Comparison of ENCODE assay signal across 24 cellular contexts in genomic region chr12:62285284-62285683, GRCh38. TPM values are rescaled to one million over a fixed set of nuclear protein-coding genes. Genes with fewer than 3 reads are reported as not detected.
DNase-seq lines count a peak whose midpoint lies in the region; ATAC-seq, FAIRE-seq and TF ChIP-seq lines count a peak whose summit lies in the region.
"Had no signal": no experiment of that assay in that cellular context is flagged by ENCODE, and none has a peak within 500 bp of the region (broad histone marks: within the 10 kb centered on the region; RNA-seq: fewer than 3 reads in every experiment).

No MANE protein-coding gene starts in this region.

- peaks cover 7 to 15% of the 10 kb centered on the region in 2 experiments; a peak in 4 of 5 replicates for H3K4me1 ChIP-seq in K562 (replicated peaks in 1 of 2; ENCODE audit: control insufficient read depth in 2 of 2, insufficient read depth in 2 of 2, low read length in 2 of 2)

- no peak overlapping the region for H3K27ac ChIP-seq in CD4-positive, alpha-beta T cell (ENCODE audit: low read depth, low read length)
- H3K27ac ChIP-seq in K562 (ENCODE audit: extremely low read depth, low read depth, low read length), result no peak overlapping the region
- H3K27ac ChIP-seq: BLaER1, KMS-11 had no signal

- H3K9me1 ChIP-seq in K562 (ENCODE audit: control insufficient read depth, insufficient read depth, low read length), result no peaks in the 10 kb centered on the region

- no peaks in the 10 kb centered on the region for H3K27me3 ChIP-seq in CD4-positive, alpha-beta T cell (ENCODE audit: control insufficient read depth, insufficient read depth, low read length)
- H3K27me3 ChIP-seq in K562 (ENCODE audit: control insufficient read depth in 2 of 2, insufficient read depth in 2 of 2, low read length in 2 of 2), result no peaks in the 10 kb centered on the region
- H3K27me3 ChIP-seq: BLaER1 had no signal

- no peak overlapping the region for H3K9ac ChIP-seq in K562 (ENCODE audit: insufficient read depth in 1 of 2, low read depth in 2 of 2, low read length in 2 of 2)
- H3K9ac ChIP-seq: BLaER1, KMS-11 had no signal

- in situ Hi-C loops in K562 (cut with MboI), result no loop called here

- no peaks in the 10 kb centered on the region for H3K27me3 Mint-ChIP-seq in activated T-cell treated with anti-CD3 and anti-CD28 coated beads, Interleukin-2, amount 50 U/mL, for 24 hours
- no peaks in the 10 kb centered on the region for H3K27me3 Mint-ChIP-seq in activated T-cell treated with anti-CD3 and anti-CD28 coated beads, Interleukin-2, amount 50 U/mL, for 4 hours (ENCODE audit: low read depth)
- H3K27me3 Mint-ChIP-seq in CD4-positive, alpha-beta T cell, result no peaks in the 10 kb centered on the region
- no peaks in the 10 kb centered on the region for H3K27me3 Mint-ChIP-seq in T-helper 17 cell
- H3K27me3 Mint-ChIP-seq in progenitor cell of endocrine pancreas, result no peaks in the 10 kb centered on the region
- H3K27me3 Mint-ChIP-seq: CD4-positive, alpha-beta memory T cell had no signal

- POLR2A ChIA-PET in CD4-positive, alpha-beta T cell (lab: Charles Lee), result interaction anchor here (1.0 kb wide), 1 partner anchor 75 kb away, joined by 3 read pairs; no protein-coding TSS in a partner anchor
- POLR2A ChIA-PET in K562 (lab: Yijun Ruan, JAX), result interaction anchor here (1.2 kb wide), 1 partner anchor 19 kb away, joined by 3 read pairs; no protein-coding TSS in a partner anchor

- 100% methylated on average over 1 of the region's 1 CpG for WGBS in K562 (ENCODE audit: insufficient coverage, low coverage, missing lambda C conversion rate)

- peaks cover 32% of the 10 kb centered on the region for H4K20me1 ChIP-seq in K562 (replicated peaks; ENCODE audit: control insufficient read depth, insufficient read depth, low read length)

- no peak for FAIRE-seq in K562 (lab: Jason Lieb, UNC)
- FAIRE-seq: A204.1 had no signal

- H3K9me3 ChIP-seq in CD4-positive, alpha-beta T cell (ENCODE audit: control insufficient read depth, low read length), result peaks cover 7% of the 10 kb centered on the region
- H3K9me3 ChIP-seq in T-helper 17 cell (ENCODE audit: control insufficient read depth, low read length, poor library complexity, severe bottlenecking), result no peaks in the 10 kb centered on the region
- no peaks in the 10 kb centered on the region for H3K9me3 ChIP-seq in K562 (replicated peaks; ENCODE audit: control insufficient read depth, insufficient read depth, low read depth, low read length)

- TF ChIP-seq POLR2A in K562 (conservative IDR thresholded peaks at IDR 0.05), result no peak

- CTCF ChIA-PET in CD4-positive, alpha-beta T cell (lab: Charles Lee), result no interaction called here
- CTCF ChIA-PET in K562 (lab: Yijun Ruan, JAX; ENCODE audit: low intra/inter-chr PET ratio), result no interaction called here

- no TSS peak for BruUV-seq in K562 (replicated peaks; lab: Mats Ljungman, UMichigan)

- no peak for DNase-seq in activated T-cell treated with anti-CD3 and anti-CD28 coated beads, Interleukin-2, amount 50 U/mL, for 24 hours
- DNase-seq in activated T-cell treated with anti-CD3 and anti-CD28 coated beads, Interleukin-2, amount 50 U/mL, for 4 hours, result no peak
- no peak for DNase-seq in CD4-positive, alpha-beta T cell
- DNase-seq in T-helper 17 cell (no peak), K562 (ENCODE audit: extremely low read depth in 1 of 4, low spot score in 3 of 4) (no peak), nucleus accumbens (lab: John Stamatoyannopoulos, UW) (no peak), progenitor cell of endocrine pancreas (ENCODE audit: low spot score, unreplicated experiment) (no peak)
- no peak for DNase-seq in activated CD8-positive, alpha-beta memory T cell treated with anti-CD3 and anti-CD28 coated beads for 24 hours
- DNase-seq: CD4-positive, alpha-beta memory T cell; COR-L47; DMS53; H9; HFFc6; IMR-90; MM.1S; NCI-H1694; NCI-H2029 treated with DMSO at 0.1 percent for 48 hours; NCI-H526 treated with DMSO at 0.1 percent for 48 hours; RPMI8226; SHP77 had no signal

- no peak overlapping the region for H3K4me2 ChIP-seq in K562 (ENCODE audit: insufficient read depth, low read length)
- H3K4me2 ChIP-seq: BLaER1, GM23338, KMS-11 had no signal

- TF ChIP-seq RAD21 in K562 (CRISPR knock-in tag; conservative IDR thresholded peaks at IDR 0.05 in 1 of 2, IDR thresholded peaks at IDR 0.05 in 1 of 2), result no peak

- H3K36me3 ChIP-seq in K562 (ENCODE audit: control insufficient read depth, insufficient read depth, low read length), result peaks cover 19% of the 10 kb centered on the region

- no peak overlapping the region for H3K4me3 ChIP-seq in K562
- H3K4me3 ChIP-seq: BLaER1, GM23338 had no signal

- H3K27ac Mint-ChIP-seq in activated T-cell treated with anti-CD3 and anti-CD28 coated beads, Interleukin-2, amount 50 U/mL, for 24 hours, result peak overlapping the region; percentile 62
- H3K27ac Mint-ChIP-seq in CD4-positive, alpha-beta T cell, result peak overlapping the region; percentile 45
- H3K27ac Mint-ChIP-seq in T-helper 17 cell (peak overlapping the region; percentile 6), progenitor cell of endocrine pancreas (no peak overlapping the region)
- H3K27ac Mint-ChIP-seq: GM23338, H9, HFFc6 had no signal

- intact Hi-C loops in CD4-positive, alpha-beta T cell (cut with DNase I, micrococcal nuclease), result loop anchor here in 1 of 2 experiments (2.0 kb wide), 1 partner anchor 18 kb away; no protein-coding TSS in a partner anchor
- intact Hi-C loops in K562 (cut with micrococcal nuclease), result no loop called here

- H3K4me3 Mint-ChIP-seq in activated T-cell treated with anti-CD3 and anti-CD28 coated beads, Interleukin-2, amount 50 U/mL, for 24 hours, result no peak overlapping the region
- no peak overlapping the region for H3K4me3 Mint-ChIP-seq in activated T-cell treated with anti-CD3 and anti-CD28 coated beads, Interleukin-2, amount 50 U/mL, for 4 hours
- no peak overlapping the region for H3K4me3 Mint-ChIP-seq in CD4-positive, alpha-beta T cell
- H3K4me3 Mint-ChIP-seq in T-helper 17 cell (no peak overlapping the region), progenitor cell of endocrine pancreas (ENCODE audit: low read depth) (no peak overlapping the region)
- H3K4me3 Mint-ChIP-seq: GM23338, H9, HFFc6 had no signal

- peaks cover 100% of the 10 kb centered on the region for H3K79me2 ChIP-seq in K562 (ENCODE audit: control insufficient read depth, insufficient read depth, low read length)

- peaks cover 77% of the 10 kb centered on the region for H3K36me3 Mint-ChIP-seq in activated T-cell treated with anti-CD3 and anti-CD28 coated beads, Interleukin-2, amount 50 U/mL, for 24 hours (ENCODE audit: low read depth)
- H3K36me3 Mint-ChIP-seq in activated T-cell treated with anti-CD3 and anti-CD28 coated beads, Interleukin-2, amount 50 U/mL, for 4 hours (ENCODE audit: insufficient read depth), result peaks cover 53% of the 10 kb centered on the region
- H3K36me3 Mint-ChIP-seq in CD4-positive, alpha-beta T cell (ENCODE audit: low read depth), result peaks cover 72% of the 10 kb centered on the region
- H3K36me3 Mint-ChIP-seq in T-helper 17 cell (ENCODE audit: low read depth) (no peaks in the 10 kb centered on the region), progenitor cell of endocrine pancreas (ENCODE audit: insufficient read depth) (peaks cover 18% of the 10 kb centered on the region)

- TF ChIP-seq CTCF in CD4-positive, alpha-beta T cell (IDR thresholded peaks at IDR 0.05), result no peak
- TF ChIP-seq CTCF in K562 (IDR thresholded peaks at IDR 0.05 in 2 of 3, conservative IDR thresholded peaks at IDR 0.05 in 1 of 3; ENCODE audit: insufficient read depth in 2 of 3, low read depth in 1 of 3, low read length in 3 of 3) (no peak), progenitor cell of endocrine pancreas (IDR thresholded peaks at IDR 0.05; ENCODE audit: unreplicated experiment) (no peak)

- TF ChIP-seq EP300 in K562 (IDR thresholded peaks at IDR 0.05; ENCODE audit: low read length), result no peak

- H3K4me1 Mint-ChIP-seq in activated T-cell treated with anti-CD3 and anti-CD28 coated beads, Interleukin-2, amount 50 U/mL, for 24 hours (ENCODE audit: low read depth), result peaks cover 90% of the 10 kb centered on the region
- peaks cover 80% of the 10 kb centered on the region for H3K4me1 Mint-ChIP-seq in activated T-cell treated with anti-CD3 and anti-CD28 coated beads, Interleukin-2, amount 50 U/mL, for 4 hours (ENCODE audit: low read depth)
- peaks cover 95% of the 10 kb centered on the region for H3K4me1 Mint-ChIP-seq in CD4-positive, alpha-beta T cell (ENCODE audit: low read depth)
- H3K4me1 Mint-ChIP-seq in T-helper 17 cell, result peaks cover 51% of the 10 kb centered on the region
- H3K4me1 Mint-ChIP-seq in progenitor cell of endocrine pancreas (ENCODE audit: low read depth), result peaks cover 5% of the 10 kb centered on the region

- peaks cover 26% of the 10 kb centered on the region for H3K9me3 Mint-ChIP-seq in activated T-cell treated with anti-CD3 and anti-CD28 coated beads, Interleukin-2, amount 50 U/mL, for 24 hours
- H3K9me3 Mint-ChIP-seq in activated T-cell treated with anti-CD3 and anti-CD28 coated beads, Interleukin-2, amount 50 U/mL, for 4 hours, result peaks cover 21% of the 10 kb centered on the region
- peaks cover 6% of the 10 kb centered on the region for H3K9me3 Mint-ChIP-seq in CD4-positive, alpha-beta T cell
- H3K9me3 Mint-ChIP-seq in progenitor cell of endocrine pancreas (ENCODE audit: low read depth), result peaks cover 31% of the 10 kb centered on the region
- H3K9me3 Mint-ChIP-seq: GM23338 had no signal

- H2AFZ ChIP-seq in K562 (ENCODE audit: low read depth, low read length), result no peak overlapping the region
- H2AFZ ChIP-seq: GM23338 had no signal

- no peak for ATAC-seq in activated T-cell treated with anti-CD3 and anti-CD28 coated beads, Interleukin-2, amount 50 U/mL, for 4 hours
- no peak for ATAC-seq in CD4-positive, alpha-beta T cell (ENCODE audit: poor library complexity)
- ATAC-seq in T-helper 17 cell (no peak), K562 (no peak)
- ATAC-seq: GM23338 had no signal

RNA-seq across cellular contexts. Expression of gene USP15, which starts 25.1 kb away (rescaled TPM):
- 10 to 100 TPM; 82.0 to 98.2 (median 94.3) TPM for total RNA-seq in activated T-cell treated with anti-CD3 and anti-CD28 coated beads, Interleukin-2, amount 50 U/mL, for 4 hours
- total RNA-seq in CD4-positive, alpha-beta T cell, result 100 to 1,000 TPM; 212 to 218 TPM
- total RNA-seq in T-helper 17 cell (100 to 1,000 TPM; 186 to 222 TPM), K562 (2014; rRNA removed) (131 and 140 TPM in 2 replicates), K562 (2014; rRNA removed; fragmentation: Illumina TruSeq; extraction: Trizol) (272 and 284 TPM in 2 replicates), K562 (2015; rRNA removed; fragmentation: Illumina TruSeq; extraction: Trizol) (155 and 174 TPM in 2 replicates), K562 (2021) (184 and 189 TPM in 2 replicates), progenitor cell of endocrine pancreas (43.3 and 49.1 TPM in 2 replicates)
- total RNA-seq in K562 (2011; cell fraction: chromatin; rRNA removed; ENCODE audit: low replicate concordance), result 187 and 674 TPM in 2 replicates
- total RNA-seq in K562 (2011; cell fraction: nucleolus; rRNA removed), result 113 and 135 TPM in 2 replicates
- 225 and 292 TPM in 2 replicates for total RNA-seq in K562 (2011; cell fraction: nucleoplasm; rRNA removed)
- polyA plus RNA-seq in K562 (2011; rRNA removed) (175 and 204 TPM in 2 replicates), K562 (2014; fragmentation: Illumina TruSeq; extraction: Trizol) (152 and 177 TPM in 2 replicates), K562 (2014; fragmentation: Nextera tagmentation; extraction: Ambion mirVana) (100 to 1,000 TPM; 182 to 253 TPM), K562 (2014; rRNA removed) (123 and 140 TPM in 2 replicates)
- 29.1 and 75.2 TPM in 2 replicates for polyA plus RNA-seq in K562 (2011; cell fraction: cytosol; rRNA removed)
- polyA plus RNA-seq in K562 (2011; cell fraction: nucleus; rRNA removed), result 218 and 401 TPM in 2 replicates
- polyA plus RNA-seq in K562 (2012), result 92.9 and 182 TPM in 2 replicates
- 720 and 762 TPM in 2 replicates for polyA minus RNA-seq in K562 (2011; rRNA and poly(A)+ RNA removed)
- 52.1 and 62.0 TPM in 2 replicates for polyA minus RNA-seq in K562 (2011; cell fraction: cytosol; rRNA and poly(A)+ RNA removed)
- polyA minus RNA-seq in K562 (2011; cell fraction: nucleus; rRNA and poly(A)+ RNA removed), result 408 and 684 TPM in 2 replicates
